24 cellular contexts compared by ENCODE assay signal in genomic region chr6:169944415-169944814, GRCh38.
"Had no signal": no experiment of that assay in that cellular context is flagged by ENCODE, and none has a peak within 500 bp of the region (broad histone marks: within the 10 kb centered on the region; RNA-seq: fewer than 3 reads in every experiment).

No MANE protein-coding gene starts in this region.

- H3K27me3 ChIP-seq: ovary, right lobe of liver, uterus had no signal

- H3K4me1 ChIP-seq: heart right ventricle, left ventricle myocardium inferior, prostate gland, right lobe of liver, tibial nerve had no signal

- H3K4me3 ChIP-seq: heart right ventricle, left ventricle myocardium inferior, lung, mucosa of descending colon, ovary, prostate gland, right lobe of liver, smooth muscle cell, tibial nerve, uterus had no signal

- ATAC-seq: heart right ventricle; mucosa of descending colon; naive thymus-derived CD4-positive, alpha-beta T cell; natural killer cell treated with Interleukin-12 subunit alpha and Interleukin-12 subunit beta and Interleukin-15 and Interleukin-18, amount 100 ng/mL, for 72 hours; stimulated activated memory B cell treated with anti-CD40 and anti-IgM and Interleukin-4, amounts not matched to agents 10 μg/mL and 1 μg/mL and 100 μg/mL, for 72 hours; stimulated activated naive CD8-positive, alpha-beta T cell treated with anti-CD3 and anti-CD28 coated beads, Interleukin-15, amount 100 ng/mL, for 72 hours had no signal

- DNase-seq: heart right ventricle; hippocampal formation; left ventricle myocardium inferior; midbrain; mucosa of descending colon; naive thymus-derived CD4-positive, alpha-beta T cell; ovary; posterior cingulate gyrus; right lobe of liver; stimulated activated CD4-positive, alpha-beta T cell treated with anti-CD3 and anti-CD28 coated beads, Interleukin-1b, Interleukin-23, amount 100 ng/mL, for 48 hours; stimulated activated CD4-positive, alpha-beta T cell treated with anti-CD3 and anti-CD28 coated beads, Interleukin-2, amount 100 ng/mL, for 48 hours; stimulated activated CD4-positive, alpha-beta T cell treated with anti-CD3 and anti-CD28 coated beads, Interleukin-4, amount 100 ng/mL, for 4 hours; stimulated activated CD8-positive, alpha-beta memory T cell treated with anti-CD3 and anti-CD28 coated beads, Interleukin-4, amount 100 ng/mL, for 48 hours; stimulated activated naive CD4-positive, alpha-beta T cell treated with Interleukin-2 at 50 U/mL for 16 hours; stimulated activated naive CD8-positive, alpha-beta T cell treated with anti-CD3 and anti-CD28 coated beads, Interleukin-15, amount 100 ng/mL, for 72 hours; substantia nigra; uterus had no signal

- H3K27ac ChIP-seq: heart right ventricle, left ventricle myocardium inferior, ovary, prostate gland, right lobe of liver, tibial nerve, uterus had no signal

- H3K9me3 ChIP-seq: prostate gland had no signal

- H3K4me2 ChIP-seq: smooth muscle cell had no signal

- H3K36me3 ChIP-seq: heart right ventricle, left ventricle myocardium inferior, ovary, prostate gland, right lobe of liver, tibial nerve, uterus had no signal

- FAIRE-seq: islet of Langerhans had no signal
